Comparison of ENCODE assay signal across 19 cellular contexts in genomic region chr13:27928353-27928804, GRCh38. TPM values are rescaled to one million over a fixed set of nuclear protein-coding genes. Genes with fewer than 3 reads are reported as not detected.
"Had no signal": no experiment of that assay in that cellular context is flagged by ENCODE, and none has a peak within 500 bp of the region (broad histone marks: within the 10 kb centered on the region; RNA-seq: fewer than 3 reads in every experiment).

No MANE protein-coding gene starts in this region.

- H3K4me3 ChIP-seq: lower lobe of right lung, SK-N-MC had no signal

- H3K9me3 ChIP-seq: lower lobe of right lung had no signal

- H3K4me3 Mint-ChIP-seq: activated T-helper 17 cell treated with anti-CD3 and anti-CD28 coated beads, Interleukin-2, amount 50 U/mL, for 72 hours; brain had no signal

- H3K36me3 ChIP-seq: lower lobe of right lung had no signal

- H3K27ac Mint-ChIP-seq: activated T-helper 17 cell treated with anti-CD3 and anti-CD28 coated beads, Interleukin-2, amount 50 U/mL, for 72 hours; brain had no signal

- H3K36me3 Mint-ChIP-seq: brain had no signal

- DNase-seq: activated CD4-positive, alpha-beta T cell treated with anti-CD3 and anti-CD28 coated beads, Interleukin-2, amount 10 ng/mL, durations not matched to agents 7 days and 5 days; activated naive CD4-positive, alpha-beta T cell treated with anti-CD3 and anti-CD28 coated beads, Interleukin-2, amount 50 U/mL, for 16 hours; central memory CD4-positive, alpha-beta T cell; cortex of kidney; effector CD8-positive, alpha-beta T cell; head of caudate nucleus; left colon; lower lobe of right lung; midbrain; posterior cingulate gyrus; stimulated activated naive CD8-positive, alpha-beta T cell treated with anti-CD3 and anti-CD28 coated beads, Interleukin-15, amount 100 ng/mL, for 72 hours had no signal

- H3K4me1 Mint-ChIP-seq: activated T-helper 17 cell treated with anti-CD3 and anti-CD28 coated beads, Interleukin-2, amount 50 U/mL, for 72 hours had no signal

- ATAC-seq: activated T-helper 17 cell treated with anti-CD3 and anti-CD28 coated beads, Interleukin-2, amount 50 U/mL, for 72 hours; left colon; stimulated activated naive CD8-positive, alpha-beta T cell treated with anti-CD3 and anti-CD28 coated beads, Interleukin-15, amount 100 ng/mL, for 72 hours had no signal

- H3K27ac ChIP-seq: lower lobe of right lung, SK-N-MC had no signal

- H3K9me3 Mint-ChIP-seq: activated CD4-positive, alpha-beta T cell treated with anti-CD3 and anti-CD28 coated beads, Interleukin-2, amount 10 ng/mL, durations not matched to agents 7 days and 5 days; activated T-helper 17 cell treated with anti-CD3 and anti-CD28 coated beads, Interleukin-2, amount 50 U/mL, for 72 hours; stimulated activated naive CD8-positive, alpha-beta T cell treated with anti-CD3 and anti-CD28 coated beads, Interleukin-15, amount 100 ng/mL, for 72 hours had no signal

- H3K4me1 ChIP-seq: lower lobe of right lung had no signal

RNA-seq across cellular contexts. Expression of gene PDX1, which starts 8.6 kb away (rescaled TPM):
- total RNA-seq: activated CD4-positive, alpha-beta T cell treated with anti-CD3 and anti-CD28 coated beads, Interleukin-2, amount 10 ng/mL, durations not matched to agents 7 days and 5 days; activated CD8-positive, alpha-beta memory T cell treated with anti-CD3 and anti-CD28 coated beads for 36 hours; activated T-helper 17 cell treated with anti-CD3 and anti-CD28 coated beads, Interleukin-2, amount 50 U/mL, for 72 hours; epithelial cell of proximal tubule; frontal cortex; lower lobe of right lung; temporal lobe; ureter had no signal

RNA-seq across cellular contexts. Expression of gene CDX2, which starts 40.7 kb away (rescaled TPM):
- total RNA-seq: activated CD4-positive, alpha-beta T cell treated with anti-CD3 and anti-CD28 coated beads, Interleukin-2, amount 10 ng/mL, durations not matched to agents 7 days and 5 days; activated CD8-positive, alpha-beta memory T cell treated with anti-CD3 and anti-CD28 coated beads for 36 hours; activated T-helper 17 cell treated with anti-CD3 and anti-CD28 coated beads, Interleukin-2, amount 50 U/mL, for 72 hours; epithelial cell of proximal tubule; frontal cortex; lower lobe of right lung; temporal lobe; ureter had no signal
